27 cellular contexts compared by ENCODE assay signal in the genomic region with DNA sequence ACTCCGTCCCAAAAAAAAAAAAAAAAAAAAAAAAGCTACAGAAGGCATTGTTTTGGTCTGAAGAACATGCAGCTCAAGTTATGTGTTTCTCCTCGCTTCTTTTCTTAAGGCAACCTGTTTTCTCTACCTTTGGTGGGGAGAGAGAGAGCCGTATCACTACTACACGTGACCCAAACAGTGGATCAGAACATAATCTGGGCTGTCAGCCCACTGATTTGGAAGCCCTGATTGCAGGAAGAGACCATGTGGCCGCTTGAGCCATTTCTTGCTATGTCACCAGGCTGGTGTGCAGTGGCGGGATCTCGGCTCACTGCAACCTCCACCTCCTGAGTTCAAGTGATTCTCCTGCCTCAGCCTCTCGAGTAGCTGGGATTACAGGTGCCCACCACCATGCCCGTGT.
DNase-seq lines count a peak whose midpoint lies in the region; ATAC-seq, FAIRE-seq and TF ChIP-seq lines count a peak whose summit lies in the region.
"Had no signal": no experiment of that assay in that cellular context is flagged by ENCODE, and none has a peak within 500 bp of the region (broad histone marks: within the 10 kb centered on the region; RNA-seq: fewer than 3 reads in every experiment).

No MANE protein-coding gene starts in this region.

- H3K4me1 Mint-ChIP-seq in MCF 10A (ENCODE audit: insufficient read depth, unreplicated experiment): peaks cover 10% of the 10 kb centered on the region
- H3K4me1 Mint-ChIP-seq in type B pancreatic cell (ENCODE audit: unreplicated experiment): peaks cover 18% of the 10 kb centered on the region

- H3K4me1 ChIP-seq in breast epithelium (peaks cover 0 to 4% of the 10 kb centered on the region in 2 donors), A549 (peaks cover 79% of the 10 kb centered on the region)
- H3K4me1 ChIP-seq: HAP-1 had no signal

- H3K27me3 Mint-ChIP-seq in MCF 10A (ENCODE audit: insufficient read depth, unreplicated experiment) (no peaks in the 10 kb centered on the region), type B pancreatic cell (no peaks in the 10 kb centered on the region)

- H3K4me3 ChIP-seq in breast epithelium (no peak overlapping the region), A549 (no peak overlapping the region)
- H3K4me3 ChIP-seq: GM12878, HAP-1, SK-N-MC had no signal

- TF ChIP-seq CTCF in breast epithelium (IDR thresholded peaks at IDR 0.05): no peak
- no peak for TF ChIP-seq CTCF in MCF 10A (IDR thresholded peaks at IDR 0.05; ENCODE audit: unreplicated experiment)
- no peak for TF ChIP-seq CTCF in A549 (IDR thresholded peaks at IDR 0.05)
- no peak for TF ChIP-seq CTCF in type B pancreatic cell (conservative IDR thresholded peaks at IDR 0.05)

- H3K27me3 ChIP-seq in breast epithelium: no peaks in the 10 kb centered on the region

- H3K4me2 ChIP-seq in A549: no peak overlapping the region

- CTCF ChIA-PET in MCF 10A (lab: Yijun Ruan, JAX) (no interaction called here), A549 (lab: Yijun Ruan, JAX) (interaction anchor here (0.8 to 2.0 kb wide), 3 partner anchors 30 to 228 kb away, joined by 3 to 5 read pairs (median 3); no protein-coding TSS in a partner anchor)

- intact Hi-C loops in breast epithelium (cut with DNase I; ENCODE audit: low total_unique reads) (no loop called here), MCF 10A (cut with micrococcal nuclease) (no loop called here), sciatic nerve (cut with DNase I) (no loop called here)

- H3K27ac Mint-ChIP-seq in MCF 10A (ENCODE audit: low read depth, unreplicated experiment): no peak overlapping the region
- no peak overlapping the region for H3K27ac Mint-ChIP-seq in type B pancreatic cell
- H3K27ac Mint-ChIP-seq: IgD-negative memory B cell had no signal

- H3K4me3 Mint-ChIP-seq in MCF 10A (ENCODE audit: unreplicated experiment) (no peak overlapping the region), type B pancreatic cell (no peak overlapping the region)
- H3K4me3 Mint-ChIP-seq: HFFc6, IgD-negative memory B cell had no signal

- DNase-seq in breast epithelium (ENCODE audit: low spot score in 2 of 2): no peak
- no peak for DNase-seq in MCF 10A (ENCODE audit: unreplicated experiment)
- DNase-seq in A549 (ENCODE audit: low read depth in 1 of 2, low spot score in 1 of 2): no peak
- DNase-seq in cerebellum (ENCODE audit: low spot score): peak; percentile 57
- DNase-seq in sciatic nerve (ENCODE audit: low spot score): peak; percentile 38
- DNase-seq in type B pancreatic cell (ENCODE audit: extremely low spot score, unreplicated experiment): no peak
- DNase-seq in DMS79 (lab: John Stamatoyannopoulos, UW): no peak
- DNase-seq: 8988T, Calu3, DMS153, GOT3, HFFc6, NCI-H1092, NCI-H1417 treated with DMSO at 0.1 percent for 48 hours, NCI-H1694 treated with DMSO at 0.1 percent for 48 hours, NCI-H2081, NCI-H2227 treated with DMSO at 0.1 percent for 48 hours, NCI-H510A, NCI-H69, RPMI8226, SHP77 treated with DMSO at 0.1 percent for 48 hours had no signal

- 94% methylated on average over 8 of the region's 9 CpGs for WGBS in A549 (ENCODE audit: missing lambda C conversion rate)

- FAIRE-seq in A549 (lab: Jason Lieb, UNC): no peak
- FAIRE-seq: GM12878 had no signal

- H3K36me3 Mint-ChIP-seq in MCF 10A (ENCODE audit: insufficient read depth, unreplicated experiment) (no peaks in the 10 kb centered on the region), type B pancreatic cell (no peaks in the 10 kb centered on the region)
- H3K36me3 Mint-ChIP-seq: IgD-negative memory B cell had no signal

- no peak for TF ChIP-seq RAD21 in A549 (conservative IDR thresholded peaks at IDR 0.05 in 1 of 2, IDR thresholded peaks at IDR 0.05 in 1 of 2)

- no peak for ATAC-seq in A549
- no peak for ATAC-seq in sciatic nerve
- no peak for ATAC-seq in GM21381 (IDR thresholded peaks at IDR 0.05; ENCODE audit: unreplicated experiment)
- ATAC-seq: GM12878 had no signal

- no peak for TF ChIP-seq EP300 in A549 (IDR thresholded peaks at IDR 0.05)

- TF ChIP-seq POLR2A in breast epithelium (IDR thresholded peaks at IDR 0.05) (no peak), A549 (IDR thresholded peaks at IDR 0.05; ENCODE audit: low read length) (no peak)

- no peaks in the 10 kb centered on the region for H3K9me3 Mint-ChIP-seq in MCF 10A (ENCODE audit: unreplicated experiment)
- no peaks in the 10 kb centered on the region for H3K9me3 Mint-ChIP-seq in type B pancreatic cell
- H3K9me3 Mint-ChIP-seq: HFFc6, IgD-negative memory B cell had no signal

- peak overlapping the region; percentile 18 to 71 for H3K27ac ChIP-seq in breast epithelium
- peak overlapping the region; percentile 62 to 88; a peak in 3 of 6 replicates for H3K27ac ChIP-seq in A549
- H3K27ac ChIP-seq: HL-60, SK-N-MC had no signal

- BruUV-seq in MCF 10A (replicated peaks; lab: Mats Ljungman, UMichigan): no TSS peak

- POLR2A ChIA-PET in MCF 10A (lab: Yijun Ruan, JAX) (interaction anchor here (0.6 kb wide), 1 partner anchor 12 kb away, joined by 3 read pairs; no protein-coding TSS in a partner anchor), A549 (lab: Yijun Ruan, JAX) (no interaction called here)

- H3K9me3 ChIP-seq in breast epithelium (no peaks in the 10 kb centered on the region), A549 (no peaks in the 10 kb centered on the region)
- H3K9me3 ChIP-seq: HAP-1 had no signal

- no peaks in the 10 kb centered on the region for H3K36me3 ChIP-seq in breast epithelium
- H3K36me3 ChIP-seq: HAP-1 had no signal

TF ChIP-seq in A549, 52 proteins besides CTCF, POLR2A, EP300 and RAD21:
- TF ChIP-seq HEYL (CRISPR knock-in tag; IDR thresholded peaks at IDR 0.05): no peak
- TF ChIP-seq, protein P1, sequence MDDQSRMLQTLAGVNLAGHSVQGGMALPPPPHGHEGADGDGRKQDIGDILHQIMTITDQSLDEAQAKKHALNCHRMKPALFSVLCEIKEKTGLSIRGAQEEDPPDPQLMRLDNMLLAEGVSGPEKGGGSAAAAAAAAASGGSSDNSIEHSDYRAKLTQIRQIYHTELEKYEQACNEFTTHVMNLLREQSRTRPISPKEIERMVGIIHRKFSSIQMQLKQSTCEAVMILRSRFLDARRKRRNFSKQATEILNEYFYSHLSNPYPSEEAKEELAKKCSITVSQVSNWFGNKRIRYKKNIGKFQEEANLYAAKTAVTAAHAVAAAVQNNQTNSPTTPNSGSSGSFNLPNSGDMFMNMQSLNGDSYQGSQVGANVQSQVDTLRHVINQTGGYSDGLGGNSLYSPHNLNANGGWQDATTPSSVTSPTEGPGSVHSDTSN (IDR thresholded peaks at IDR 0.05): no peak
- TF ChIP-seq, protein P2, sequence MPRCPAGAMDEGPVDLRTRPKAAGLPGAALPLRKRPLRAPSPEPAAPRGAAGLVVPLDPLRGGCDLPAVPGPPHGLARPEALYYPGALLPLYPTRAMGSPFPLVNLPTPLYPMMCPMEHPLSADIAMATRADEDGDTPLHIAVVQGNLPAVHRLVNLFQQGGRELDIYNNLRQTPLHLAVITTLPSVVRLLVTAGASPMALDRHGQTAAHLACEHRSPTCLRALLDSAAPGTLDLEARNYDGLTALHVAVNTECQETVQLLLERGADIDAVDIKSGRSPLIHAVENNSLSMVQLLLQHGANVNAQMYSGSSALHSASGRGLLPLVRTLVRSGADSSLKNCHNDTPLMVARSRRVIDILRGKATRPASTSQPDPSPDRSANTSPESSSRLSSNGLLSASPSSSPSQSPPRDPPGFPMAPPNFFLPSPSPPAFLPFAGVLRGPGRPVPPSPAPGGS (IDR thresholded peaks at IDR 0.05): no peak
- TF ChIP-seq EHF (CRISPR knock-in tag; IDR thresholded peaks at IDR 0.05): no peak

Comparison
In these comparisons a context has a peak if more than half of its experiments do, and no peak if none do; other contexts are left out.
1. DNase-seq: peak in cerebellum (single experiment) and sciatic nerve (single experiment); none in breast epithelium (0 of 2), MCF 10A (single experiment), A549 (0 of 2), type B pancreatic cell (single experiment) and DMS79 (single experiment).